In the genomic region with DNA sequence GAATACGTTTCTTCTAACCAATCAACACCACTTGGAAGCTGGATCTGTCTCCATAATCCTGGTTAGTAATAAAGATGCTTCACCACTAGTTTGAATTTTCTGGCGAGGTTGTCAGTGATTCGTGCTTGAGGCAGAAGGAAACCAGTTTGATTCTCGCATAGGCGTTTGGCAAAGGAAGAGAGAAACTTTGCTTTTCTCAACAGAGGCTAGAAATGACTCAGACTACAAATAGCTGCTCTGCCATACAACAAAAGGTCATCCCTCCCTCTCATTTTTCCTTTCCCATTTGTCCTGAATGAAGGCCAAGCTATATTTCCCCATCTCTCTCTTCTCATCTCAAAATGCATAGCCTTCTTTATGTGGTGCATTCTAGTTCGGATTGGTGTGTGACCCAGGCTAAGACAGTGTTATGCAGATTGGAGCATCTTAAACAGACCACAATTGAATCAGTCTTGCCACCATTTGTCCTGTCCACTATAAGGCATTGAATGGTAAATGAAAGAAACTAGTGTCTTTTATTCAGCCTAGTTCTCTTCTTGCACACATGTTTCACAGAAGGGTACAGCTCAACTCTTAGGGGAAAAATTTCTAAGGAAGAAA, we compare ENCODE assay signal across 13 cellular contexts.
DNase-seq lines count a peak whose midpoint lies in the region; ATAC-seq and TF ChIP-seq lines count a peak whose summit lies in the region.
"Had no signal": no experiment of that assay in that cellular context is flagged by ENCODE, and none has a peak within 500 bp of the region (broad histone marks: within the 10 kb centered on the region; RNA-seq: fewer than 3 reads in every experiment).

No MANE protein-coding gene starts in this region.

- no peaks in the 10 kb centered on the region for H3K9me2 ChIP-seq in PC-3 (replicated peaks; ENCODE audit: low read length)

- DNase-seq in AG04449 (ENCODE audit: low read depth, low spot score) (peak; percentile 67), PC-3 (peak; percentile 76), esophagus squamous epithelium (lab: John Stamatoyannopoulos, UW) (no peak), GF-D8 (lab: John Stamatoyannopoulos, UW) (no peak)
- no peak for DNase-seq in CD4-positive, alpha-beta memory T cell
- DNase-seq: activated gamma-delta T cell treated with Interleukin-2 at 50 U/mL for 16 hours, NCI-H187, PC-9, right lobe of liver, WERI-Rb-1 had no signal

- H3K4me3 ChIP-seq in AG04449 (ENCODE audit: low read depth, low read length) (no peak overlapping the region), PC-3 (ENCODE audit: low read length) (no peak overlapping the region), esophagus squamous epithelium (no peak overlapping the region), muscle layer of colon (ENCODE audit: low read depth in 1 of 2, low read length in 2 of 2) (no peak overlapping the region)
- no peak overlapping the region for H3K4me3 ChIP-seq in CD4-positive, alpha-beta memory T cell (ENCODE audit: low read length in 2 of 2)
- H3K4me3 ChIP-seq: PC-9, right lobe of liver had no signal

- H3K9me3 ChIP-seq in PC-3 (ENCODE audit: low read length) (no peaks in the 10 kb centered on the region), esophagus squamous epithelium (no peaks in the 10 kb centered on the region), muscle layer of colon (ENCODE audit: low read length) (no peaks in the 10 kb centered on the region)
- no peaks in the 10 kb centered on the region for H3K9me3 ChIP-seq in CD4-positive, alpha-beta memory T cell (ENCODE audit: control insufficient read depth in 1 of 2, low read length in 2 of 2)
- H3K9me3 ChIP-seq: right lobe of liver had no signal

- no peak overlapping the region for H3K27ac Mint-ChIP-seq in CD4-positive, alpha-beta memory T cell

- ATAC-seq in PC-3 (peak; percentile 74), GM18867 (IDR thresholded peaks at IDR 0.05; ENCODE audit: unreplicated experiment) (no peak), GM21367 (IDR thresholded peaks at IDR 0.05; ENCODE audit: unreplicated experiment) (no peak)
- ATAC-seq: right lobe of liver had no signal

- H3K79me2 ChIP-seq in PC-3 (ENCODE audit: low read length) = no peaks in the 10 kb centered on the region

- H3K4me2 ChIP-seq in PC-3 (ENCODE audit: low read length) = peak overlapping the region; percentile 26; the same call in 1 of the 2 replicates
- H3K4me2 ChIP-seq: PC-9 had no signal

- peaks cover 0 to 2% of the 10 kb centered on the region in 2 donors for H3K27me3 Mint-ChIP-seq in CD4-positive, alpha-beta memory T cell

- peak overlapping the region; percentile 4; the same call in 1 of the 2 replicates for H2AFZ ChIP-seq in PC-3 (ENCODE audit: low read length)
- H2AFZ ChIP-seq: PC-9 had no signal

- H3K9me3 Mint-ChIP-seq in CD4-positive, alpha-beta memory T cell = peaks cover 0 to 5% (median under 1%) of the 10 kb centered on the region in 8 donors

- no TSS peak for BruUV-seq in PC-3 (replicated peaks; lab: Mats Ljungman, UMichigan)

- CTCF ChIA-PET in AG04449 (lab: Yijun Ruan, JAX) = interaction anchor here (0.7 to 2.5 kb wide), 8 partner anchors 9 to 205 kb away, joined by 3 to 17 read pairs (median 6); no protein-coding TSS in a partner anchor
- CTCF ChIA-PET in PC-3 (lab: Charles Lee) = no interaction called here
- CTCF ChIA-PET in CD4-positive, alpha-beta memory T cell (lab: Charles Lee; ENCODE audit: partially characterized antibody) = interaction anchor here (1.0 kb wide), 1 partner anchor 23 kb away, joined by 3 read pairs; no protein-coding TSS in a partner anchor

- WGBS in esophagus squamous epithelium, 2 donors = 13 to 20% methylated on average over 6 of the region's 6 CpGs

- H3K4me1 Mint-ChIP-seq in CD4-positive, alpha-beta memory T cell = no peaks in the 10 kb centered on the region

- no peak for TF ChIP-seq POLR2A in esophagus squamous epithelium (IDR thresholded peaks at IDR 0.05)

- H3K36me3 ChIP-seq in PC-3 (ENCODE audit: low read depth, low read length) (no peaks in the 10 kb centered on the region), esophagus squamous epithelium (no peaks in the 10 kb centered on the region), muscle layer of colon (ENCODE audit: insufficient read depth, low read length) (no peaks in the 10 kb centered on the region)
- no peaks in the 10 kb centered on the region for H3K36me3 ChIP-seq in CD4-positive, alpha-beta memory T cell (ENCODE audit: insufficient read depth, low read length)
- H3K36me3 ChIP-seq: right lobe of liver, WERI-Rb-1 had no signal

- no peaks in the 10 kb centered on the region for H3F3A ChIP-seq in PC-3 (ENCODE audit: low read length, unreplicated experiment)

- H3K36me3 Mint-ChIP-seq in CD4-positive, alpha-beta memory T cell = no peaks in the 10 kb centered on the region

- H3K9ac ChIP-seq in PC-3 (ENCODE audit: low read length) = no peak overlapping the region
- no peak overlapping the region for H3K9ac ChIP-seq in muscle layer of colon (ENCODE audit: low read length)

- POLR2A ChIA-PET in AG04449 (lab: Yijun Ruan, JAX) = interaction anchor here (0.7 to 2.0 kb wide), 4 partner anchors 11 to 187 kb away, joined by 3 to 7 read pairs (median 6); no protein-coding TSS in a partner anchor
- POLR2A ChIA-PET in PC-3 (lab: Charles Lee; ENCODE audit: unreplicated experiment) = interaction anchor here (1.3 kb wide), 1 partner anchor 15 kb away, joined by 5 read pairs; no protein-coding TSS in a partner anchor
- POLR2A ChIA-PET in CD4-positive, alpha-beta memory T cell (lab: Charles Lee; ENCODE audit: partially characterized antibody) = no interaction called here

- intact Hi-C loops in PC-3 (cut with micrococcal nuclease) = loop anchor here (5.0 kb wide), 3 partner anchors 40 to 245 kb away; no protein-coding TSS in a partner anchor
- intact Hi-C loops in esophagus squamous epithelium (cut with DNase I) = no loop called here
- intact Hi-C loops in CD4-positive, alpha-beta memory T cell (cut with micrococcal nuclease) = no loop called here

- peaks cover 14% of the 10 kb centered on the region for H3K4me1 ChIP-seq in PC-3 (ENCODE audit: insufficient read depth, low read length)
- H3K4me1 ChIP-seq in esophagus squamous epithelium = no peaks in the 10 kb centered on the region
- no peaks in the 10 kb centered on the region for H3K4me1 ChIP-seq in muscle layer of colon (ENCODE audit: insufficient read depth, low read length)
- no peaks in the 10 kb centered on the region for H3K4me1 ChIP-seq in CD4-positive, alpha-beta memory T cell (ENCODE audit: insufficient read depth, low read length)
- H3K4me1 ChIP-seq: right lobe of liver had no signal

- TF ChIP-seq CTCF in AG04449 (IDR thresholded peaks at IDR 0.05; ENCODE audit: insufficient read depth, low read length, missing control alignments) (no peak), PC-3 (conservative IDR thresholded peaks at IDR 0.05; ENCODE audit: low read depth, low read length) (no peak), esophagus squamous epithelium (IDR thresholded peaks at IDR 0.05) (no peak)

- H3K4me3 Mint-ChIP-seq in CD4-positive, alpha-beta memory T cell = no peak overlapping the region

- H3K27me3 ChIP-seq in PC-3 (ENCODE audit: low read length) (no peaks in the 10 kb centered on the region), esophagus squamous epithelium (no peaks in the 10 kb centered on the region), muscle layer of colon (ENCODE audit: control insufficient read depth in 1 of 2, insufficient read depth in 2 of 2, low read length in 2 of 2) (no peaks in the 10 kb centered on the region)
- H3K27me3 ChIP-seq in CD4-positive, alpha-beta memory T cell (ENCODE audit: insufficient read depth, low read length) = no peaks in the 10 kb centered on the region
- H3K27me3 ChIP-seq: right lobe of liver had no signal

- no peaks in the 10 kb centered on the region for H4K20me1 ChIP-seq in PC-3 (ENCODE audit: low read length)

- H3K27ac ChIP-seq in PC-3 (ENCODE audit: low read length) (peak overlapping the region; percentile 30), esophagus squamous epithelium (peak overlapping the region in 3 of 4 donors; percentile 22 to 54 (median 30)), muscle layer of colon (ENCODE audit: low read depth, low read length) (peak overlapping the region; percentile 19)
- no peak overlapping the region for H3K27ac ChIP-seq in CD4-positive, alpha-beta memory T cell (ENCODE audit: low read depth, low read length)
- H3K27ac ChIP-seq: PC-9, right lobe of liver, WERI-Rb-1 had no signal

Comparison
In these comparisons a context has a peak if more than half of its experiments do, and no peak if none do; other contexts are left out.
1. DNase-seq: peak in AG04449 (single experiment) and PC-3 (single experiment); none in esophagus squamous epithelium (single experiment), CD4-positive, alpha-beta memory T cell (0 of 5) and GF-D8 (single experiment).